In genomic region chr12:55930771-55931316, GRCh38 we compare ENCODE assay signal across 8 cellular contexts. TPM values are rescaled to one million over a fixed set of nuclear protein-coding genes. Genes with fewer than 3 reads are reported as not detected.
DNase-seq lines count a peak whose midpoint lies in the region; ATAC-seq and TF ChIP-seq lines count a peak whose summit lies in the region.

Gene DGKA (plus strand): TSS chr12:55931162. CDS start chr12:55936504, 5,342 bp downstream.

- H3K27me3 ChIP-seq in trophoblast cell (ENCODE audit: insufficient read depth, low read length): no peaks in the 10 kb centered on the region

- in situ Hi-C loops in KBM-7 (cut with MboI; ENCODE audit: low pct_unique_long_range_greater_than_20kb, low sequenced_read_pairs) (no loop called here), SK-MEL-5 (cut with HindIII; ENCODE audit: low pct_unique_long_range_greater_than_20kb, low sequenced_read_pairs) (no loop called here)

- peak within 1 kb of the TSS; percentile 24 for H3K27ac ChIP-seq in trophoblast cell (ENCODE audit: low read depth, low read length)

- TF ChIP-seq CTCF in type B pancreatic cell (conservative IDR thresholded peaks at IDR 0.05): peak; percentile 76

- peaks cover 4% of the 10 kb centered on the region for H3K36me3 Mint-ChIP-seq in type B pancreatic cell

- no CpG with 5 or more reads among the region's 3 CpGs for WGBS in trophoblast cell (ENCODE audit: extremely low coverage, insufficient coverage, insufficient read length)

- H3K4me1 Mint-ChIP-seq in type B pancreatic cell (ENCODE audit: unreplicated experiment): peaks cover 22% of the 10 kb centered on the region

- H4K12ac ChIP-seq in trophoblast cell (ENCODE audit: low read depth, low read length): peak within 1 kb of the TSS; percentile 82

- peaks cover 17% of the 10 kb centered on the region for H3K79me2 ChIP-seq in trophoblast cell (ENCODE audit: control insufficient read depth, insufficient read depth, low read length, poor library complexity)

- H2AK5ac ChIP-seq in trophoblast cell (ENCODE audit: low read length): peak within 1 kb of the TSS; percentile 87

- peaks cover 17 to 22% of the 10 kb centered on the region in 2 experiments for H3K4me1 ChIP-seq in trophoblast cell (ENCODE audit: control insufficient read depth in 1 of 2, insufficient read depth in 2 of 2, low read length in 2 of 2)

- peak within 1 kb of the TSS; percentile 92 for H2AFZ ChIP-seq in trophoblast cell (ENCODE audit: insufficient read depth, low read length, poor library complexity)

- peaks cover 35% of the 10 kb centered on the region for H3K27me3 Mint-ChIP-seq in type B pancreatic cell

- peak within 1 kb of the TSS; percentile 56 for H3K4ac ChIP-seq in trophoblast cell (ENCODE audit: low read depth, low read length)

- H4K8ac ChIP-seq in trophoblast cell (ENCODE audit: low read depth, low read length): peak within 1 kb of the TSS; percentile 82

- H3K9ac ChIP-seq in trophoblast cell (ENCODE audit: low read length): peak within 1 kb of the TSS; percentile 60

- no peak for ATAC-seq in HG03565 (IDR thresholded peaks at IDR 0.05; ENCODE audit: unreplicated experiment)

- peak within 1 kb of the TSS; percentile 89 for H3K4me3 ChIP-seq in trophoblast cell (ENCODE audit: low read depth, low read length)

- no peak within 1 kb of the TSS for H3K23ac ChIP-seq in trophoblast cell (ENCODE audit: low read length)

- H3K27ac Mint-ChIP-seq in type B pancreatic cell: peak within 1 kb of the TSS; percentile 97

- peak within 1 kb of the TSS; percentile 69 for H2BK12ac ChIP-seq in trophoblast cell (ENCODE audit: low read length)

- H2BK5ac ChIP-seq in trophoblast cell (ENCODE audit: low read depth, low read length, poor library complexity): peak within 1 kb of the TSS; percentile 39

- peak; percentile 52 for DNase-seq in GF-D8 (lab: John Stamatoyannopoulos, UW)
- peak; percentile 88 for DNase-seq in KBM-7
- DNase-seq in SK-MEL-5 (ENCODE audit: low read depth, low spot score): peak; percentile 80
- DNase-seq in activated naive CD4-positive, alpha-beta T cell treated with anti-CD3 and anti-CD28 coated beads, Interleukin-2, amount 50 U/mL, for 16 hours: peak; percentile 81
- no peak for DNase-seq in glomerular endothelial cell (ENCODE audit: extremely low read depth, low read depth, low spot score)
- peak in 1 of 2 donors; percentile 70 for DNase-seq in trophoblast cell
- no peak for DNase-seq in type B pancreatic cell (ENCODE audit: extremely low spot score, unreplicated experiment)

- H3K9me3 ChIP-seq in trophoblast cell (ENCODE audit: insufficient read depth, low read depth, low read length): no peaks in the 10 kb centered on the region

- H3K4me3 Mint-ChIP-seq in type B pancreatic cell: peak within 1 kb of the TSS; percentile 97

- peak within 1 kb of the TSS; percentile 60 for H3K18ac ChIP-seq in trophoblast cell (ENCODE audit: low read length)

- H3K79me1 ChIP-seq in trophoblast cell (ENCODE audit: low read length): peaks cover 23% of the 10 kb centered on the region

- no peaks in the 10 kb centered on the region for H3K9me3 Mint-ChIP-seq in type B pancreatic cell

- H3K14ac ChIP-seq in trophoblast cell (ENCODE audit: low read length): peak within 1 kb of the TSS; percentile 82

- H2BK120ac ChIP-seq in trophoblast cell (ENCODE audit: insufficient read depth, low read length, poor library complexity): peak within 1 kb of the TSS; percentile 79

- H4K91ac ChIP-seq in trophoblast cell (ENCODE audit: low read depth, low read length): peak within 1 kb of the TSS; percentile 73

- H3K4me2 ChIP-seq in trophoblast cell (ENCODE audit: low read length): peak within 1 kb of the TSS; percentile 95

- H3K36me3 ChIP-seq in trophoblast cell (ENCODE audit: control insufficient read depth in 1 of 2, insufficient read depth in 2 of 2, low read length in 2 of 2): no peaks in the 10 kb centered on the region

RNA-seq across cellular contexts. Expression of gene DGKA, which starts in this region (rescaled TPM):
- 5.7 and 6.9 TPM in 2 replicates for total RNA-seq in SK-MEL-5 (2014; rRNA removed; shearing (Covaris generic))
- polyA plus RNA-seq in SK-MEL-5 (2015; cell fraction: cytosol; rRNA removed): 8.3 and 9.4 TPM in 2 replicates
- polyA plus RNA-seq in SK-MEL-5 (2015; cell fraction: nucleus; rRNA removed): 36.7 and 55.3 TPM in 2 replicates
- 49.8 and 53.7 TPM in 2 replicates for total RNA-seq in glomerular endothelial cell
- 44.8 and 47.5 TPM in 2 replicates for polyA plus RNA-seq in trophoblast cell (2013)
- total RNA-seq in type B pancreatic cell (ENCODE audit: low replicate concordance): 28.6 and 46.6 TPM in 2 replicates

Comparison
In these comparisons a context has a peak if more than half of its experiments do, and no peak if none do; other contexts are left out.
1. DNase-seq: peak in GF-D8 (single experiment), KBM-7 (single experiment), SK-MEL-5 (single experiment) and activated naive CD4-positive, alpha-beta T cell treated with anti-CD3 and anti-CD28 coated beads, Interleukin-2, amount 50 U/mL, for 16 hours (single experiment); none in glomerular endothelial cell (single experiment) and type B pancreatic cell (single experiment).